1 cellular context compared by ENCODE assay signal in genomic region chr17:35146214-35146833, GRCh38.
A peak's percentile ranks its signal among the peaks of the same experiment; 100 is the strongest.
TF ChIP-seq lines count a peak whose summit lies in the region.

No MANE protein-coding gene starts in this region.

TF ChIP-seq in K562, 482 proteins besides CTCF, POLR2A, EP300 and RAD21:
- peak; percentile 46; the same call in 1 of the 2 replicates for TF ChIP-seq ESRRA (IDR thresholded peaks at IDR 0.05; ENCODE audit: borderline replicate concordance, low read depth)
- TF ChIP-seq RNF219 (CRISPR knock-in tag; IDR thresholded peaks at IDR 0.05) = no peak
- TF ChIP-seq IRF1 (CRISPR knock-in tag; IDR thresholded peaks at IDR 0.05; ENCODE audit: borderline replicate concordance) = no peak
- TF ChIP-seq THAP12 (CRISPR knock-in tag; IDR thresholded peaks at IDR 0.05) = no peak
- peak; percentile 62; the same call in 1 of the 2 replicates for TF ChIP-seq ZNF24 (IDR thresholded peaks at IDR 0.05)
TF ChIP-seq in K562: peak in this region for 2.
